9 cellular contexts compared by ENCODE assay signal in genomic region chr14:89365071-89365801, GRCh38. TPM values are rescaled to one million over a fixed set of nuclear protein-coding genes. Genes with fewer than 3 reads are reported as not detected.
DNase-seq lines count a peak whose midpoint lies in the region; ATAC-seq, FAIRE-seq and TF ChIP-seq lines count a peak whose summit lies in the region.
"Had no signal": no experiment of that assay in that cellular context is flagged by ENCODE, and none has a peak within 500 bp of the region (broad histone marks: within the 10 kb centered on the region; RNA-seq: fewer than 3 reads in every experiment).

No MANE protein-coding gene starts in this region.

- peak overlapping the region; percentile 60 for H3K27ac ChIP-seq in CD4-positive, alpha-beta memory T cell (ENCODE audit: low read depth, low read length)
- H3K27ac ChIP-seq in mammary epithelial cell (ENCODE audit: insufficient read depth, low read depth, low read length) (no peak overlapping the region), HepG2 (ENCODE audit: extremely low read length, insufficient read depth, low read length) (no peak overlapping the region)

- H3K27me3 Mint-ChIP-seq in CD4-positive, alpha-beta memory T cell = no peaks in the 10 kb centered on the region
- peaks cover 18 to 26% (median 23%) of the 10 kb centered on the region in 3 donors for H3K27me3 Mint-ChIP-seq in immature natural killer cell (ENCODE audit: low read depth in 3 of 3)

- peak overlapping the region; percentile 59 to 96 (median 86) for H3K27ac Mint-ChIP-seq in CD4-positive, alpha-beta memory T cell
- peak overlapping the region; percentile 86 to 95 (median 90) for H3K27ac Mint-ChIP-seq in immature natural killer cell

- CTCF ChIA-PET in CD4-positive, alpha-beta memory T cell (lab: Charles Lee; ENCODE audit: partially characterized antibody) = interaction anchor here (0.6 to 1.7 kb wide), 5 partner anchors 32 to 305 kb away, joined by 3 to 4 read pairs (median 4); no protein-coding TSS in a partner anchor
- CTCF ChIA-PET in mammary epithelial cell (lab: Charles Lee; ENCODE audit: low non-redundant PET) = no interaction called here
- CTCF ChIA-PET in HepG2 (lab: Yijun Ruan, JAX; ENCODE audit: low intra/inter-chr PET ratio, low total read pairs) = no interaction called here

- dilution Hi-C loops in mammary epithelial cell (cut with HindIII; ENCODE audit: low sequenced_read_pairs) = no loop called here

- H3K36me3 Mint-ChIP-seq in CD4-positive, alpha-beta memory T cell = peaks cover under 1 to 3% of the 10 kb centered on the region in 2 donors
- H3K36me3 Mint-ChIP-seq in immature natural killer cell = no peaks in the 10 kb centered on the region

- H2AFZ ChIP-seq in mammary epithelial cell (ENCODE audit: low read depth, low read length) (no peak overlapping the region), HepG2 (ENCODE audit: low read length) (no peak overlapping the region)

- POLR2A ChIA-PET in CD4-positive, alpha-beta memory T cell (lab: Charles Lee; ENCODE audit: partially characterized antibody) = interaction anchor here (0.8 to 1.9 kb wide), 6 partner anchors 8 to 356 kb away, joined by 3 to 8 read pairs (median 4); no protein-coding TSS in a partner anchor
- POLR2A ChIA-PET in HepG2 (lab: Yijun Ruan, JAX) = interaction anchor here (1.1 kb wide), 1 partner anchor 14 kb away, joined by 3 read pairs; no protein-coding TSS in a partner anchor

- BruUV-seq in mammary epithelial cell (replicated peaks; lab: Mats Ljungman, UMichigan) = no TSS peak
- BruUV-seq in HepG2 (replicated peaks; lab: Mats Ljungman, UMichigan) = no TSS peak

- H3K79me2 ChIP-seq in mammary epithelial cell (ENCODE audit: insufficient read depth, low read length) (no peaks in the 10 kb centered on the region), HepG2 (ENCODE audit: insufficient read depth, low read length) (peaks cover 62% of the 10 kb centered on the region)

- no peak for FAIRE-seq in HepG2 (lab: Jason Lieb, UNC)
- FAIRE-seq: endometrium had no signal

- no peak for TF ChIP-seq EP300 in HepG2 (IDR thresholded peaks at IDR 0.05; ENCODE audit: low read depth in 2 of 2, low read length in 2 of 2)
- no peak for TF ChIP-seq EP300 in HepG2 (CRISPR knock-in tag; IDR thresholded peaks at IDR 0.05; ENCODE audit: borderline replicate concordance)

- no peaks in the 10 kb centered on the region for H3K9me3 Mint-ChIP-seq in CD4-positive, alpha-beta memory T cell
- peaks cover 0 to 8% (median 5%) of the 10 kb centered on the region in 6 donors for H3K9me3 Mint-ChIP-seq in immature natural killer cell

- peak; percentile 54 to 84 (median 57) for DNase-seq in CD4-positive, alpha-beta memory T cell
- DNase-seq in KG1 (lab: John Stamatoyannopoulos, UW) = peak; percentile 55
- peak; percentile 54 for DNase-seq in activated CD8-positive, alpha-beta memory T cell treated with anti-CD3 and anti-CD28 coated beads, Interleukin-2, amount 50 U/mL, for 4 hours
- DNase-seq in immature natural killer cell = peak; percentile 63 to 66 (median 65)
- peak; percentile 17 to 34 for DNase-seq in stimulated activated CD8-positive, alpha-beta memory T cell treated with anti-CD3 and anti-CD28 coated beads, Interleukin-4, amount 100 ng/mL, for 4 hours (ENCODE audit: low read depth in 2 of 2, low spot score in 1 of 2)
- DNase-seq in mammary epithelial cell = no peak
- DNase-seq in HepG2 (ENCODE audit: low spot score) = no peak

- no peaks in the 10 kb centered on the region for H3K27me3 ChIP-seq in CD4-positive, alpha-beta memory T cell (ENCODE audit: insufficient read depth, low read length)
- H3K27me3 ChIP-seq in mammary epithelial cell (ENCODE audit: insufficient read depth, low read length) = no peaks in the 10 kb centered on the region
- no peaks in the 10 kb centered on the region for H3K27me3 ChIP-seq in HepG2 (ENCODE audit: control insufficient read depth in 1 of 2, insufficient read depth in 2 of 2, low read length in 2 of 2)

- H3K9me3 ChIP-seq in CD4-positive, alpha-beta memory T cell (ENCODE audit: control insufficient read depth in 1 of 2, low read length in 2 of 2) = no peaks in the 10 kb centered on the region
- H3K9me3 ChIP-seq in mammary epithelial cell (replicated peaks; ENCODE audit: insufficient read depth, low read length) (no peaks in the 10 kb centered on the region), HepG2 (ENCODE audit: low read length) (no peaks in the 10 kb centered on the region)

- no peak for TF ChIP-seq POLR2A in HepG2 (IDR thresholded peaks at IDR 0.05; ENCODE audit: insufficient read depth in 1 of 2, low read depth in 2 of 2, low read length in 2 of 2)

- H3K4me3 Mint-ChIP-seq in CD4-positive, alpha-beta memory T cell = peak overlapping the region; percentile 74 to 88 (median 82)
- peak overlapping the region; percentile 77 to 92 (median 84) for H3K4me3 Mint-ChIP-seq in immature natural killer cell

- H3K9ac ChIP-seq in mammary epithelial cell (ENCODE audit: insufficient read depth, low read length) (no peak overlapping the region), HepG2 (ENCODE audit: insufficient read depth, low read depth, low read length) (no peak overlapping the region)

- H3K36me3 ChIP-seq in CD4-positive, alpha-beta memory T cell (ENCODE audit: insufficient read depth, low read length) = no peaks in the 10 kb centered on the region
- H3K36me3 ChIP-seq in mammary epithelial cell (ENCODE audit: insufficient read depth, low read length) (no peaks in the 10 kb centered on the region), HepG2 (replicated peaks in 1 of 2; ENCODE audit: control insufficient read depth in 1 of 2, insufficient read depth in 2 of 2, low read length in 2 of 2) (peaks cover 3 to 4% of the 10 kb centered on the region in 2 experiments; a peak in 3 of 5 replicates)

- in situ Hi-C loops in mammary epithelial cell (cut with MboI; ENCODE audit: low sequenced_read_pairs in 2 of 2) = no loop called here
- in situ Hi-C loops in HepG2 (cut with HindIII; ENCODE audit: extremely low pct_ligation_motif_present, low pct_unique_long_range_greater_than_20kb) = no loop called here

- no peak for TF ChIP-seq RAD21 in HepG2 (CRISPR knock-in tag; IDR thresholded peaks at IDR 0.05)

- ATAC-seq in GM21447 (IDR thresholded peaks at IDR 0.05; ENCODE audit: unreplicated experiment) (peak; percentile 97), HepG2 (no peak)

- TF ChIP-seq CTCF in mammary epithelial cell (conservative IDR thresholded peaks at IDR 0.05 in 1 of 2, IDR thresholded peaks at IDR 0.05 in 1 of 2; ENCODE audit: extremely low read depth in 1 of 2, insufficient read depth in 1 of 2, low read depth in 1 of 2, low read length in 2 of 2) (no peak), HepG2 (CRISPR knock-in tag; IDR thresholded peaks at IDR 0.05) (no peak)

- H3K4me1 ChIP-seq in CD4-positive, alpha-beta memory T cell (ENCODE audit: insufficient read depth, low read length) = peaks cover 44% of the 10 kb centered on the region
- no peaks in the 10 kb centered on the region for H3K4me1 ChIP-seq in mammary epithelial cell (ENCODE audit: insufficient read depth, low read length)
- H3K4me1 ChIP-seq in HepG2 (ENCODE audit: insufficient read depth, low read length) = peaks cover 67% of the 10 kb centered on the region

- 91% methylated on average over 13 of the region's 13 CpGs for WGBS in mammary epithelial cell (ENCODE audit: low coverage, missing lambda C conversion rate)
- 90% methylated on average over 13 of the region's 13 CpGs for WGBS in HepG2 (ENCODE audit: low lambda C conversion rate)

- no peaks in the 10 kb centered on the region for H4K20me1 ChIP-seq in mammary epithelial cell (ENCODE audit: insufficient read depth, low read length)
- no peaks in the 10 kb centered on the region for H4K20me1 ChIP-seq in HepG2 (ENCODE audit: insufficient read depth, low read length)

- intact Hi-C loops in CD4-positive, alpha-beta memory T cell (cut with micrococcal nuclease) = loop anchor here (5.0 kb wide), 1 partner anchor 52 kb away; the partner anchor contains the start of gene FOXN3
- intact Hi-C loops in mammary epithelial cell (cut with micrococcal nuclease) (no loop called here), HepG2 (cut with micrococcal nuclease; ENCODE audit: unreplicated experiment) (loop anchor here (5.0 kb wide), 1 partner anchor 52 kb away; the partner anchor contains the start of gene FOXN3)

- H3K4me3 ChIP-seq in CD4-positive, alpha-beta memory T cell (ENCODE audit: low read length in 2 of 2) = peak overlapping the region; percentile 31 to 38
- H3K4me3 ChIP-seq in mammary epithelial cell (replicated peaks in 1 of 3; ENCODE audit: insufficient read depth in 1 of 3, low read depth in 2 of 3, low read length in 3 of 3) (no peak overlapping the region), HepG2 (replicated peaks in 1 of 3; ENCODE audit: insufficient read depth in 1 of 3, low read depth in 2 of 3, low read length in 3 of 3) (no peak overlapping the region)

- H3K4me2 ChIP-seq in mammary epithelial cell (ENCODE audit: insufficient read depth, low read depth, low read length) = no peak overlapping the region
- H3K4me2 ChIP-seq in HepG2 (ENCODE audit: low read depth, low read length) = no peak overlapping the region

- H3K4me1 Mint-ChIP-seq in CD4-positive, alpha-beta memory T cell = peaks cover 34 to 65% (median 50%) of the 10 kb centered on the region in 4 donors
- H3K4me1 Mint-ChIP-seq in immature natural killer cell = peaks cover 66 to 69% of the 10 kb centered on the region in 2 donors

RNA-seq across cellular contexts. Expression of gene FOXN3, which starts 51.8 kb away (rescaled TPM):
- 100 to 1,000 TPM; 109 to 111 TPM for total RNA-seq in CD4-positive, alpha-beta memory T cell
- polyA plus RNA-seq in CD4-positive, alpha-beta memory T cell = 100 to 1,000 TPM in 1 of 2 donors, 10 to 100 TPM in 1; 92.6 to 103 TPM
- polyA plus RNA-seq in immature natural killer cell (100 to 1,000 TPM in 2 of 3 donors, 10 to 100 TPM in 1; 88.6 to 150 (median 102) TPM), mammary epithelial cell (4.0 TPM), HepG2 (2011; rRNA removed) (64.7 and 70.2 TPM in 2 replicates)
- total RNA-seq in mammary epithelial cell (10 to 100 TPM in 1 of 2 donors, 1 to 10 TPM in 1; 4.6 to 17.0 TPM), HepG2 (2016; rRNA removed; fragmentation: Illumina TruSeq; extraction: Trizol) (32.4 and 42.4 TPM in 2 replicates)
- polyA minus RNA-seq in mammary epithelial cell = 18.6 TPM
- 21.8 and 24.1 TPM in 2 replicates for total RNA-seq in HepG2 (2016; cell fraction: cytosol; rRNA removed; fragmentation: Illumina TruSeq; extraction: Trizol; ENCODE audit: low read depth)
- total RNA-seq in HepG2 (2016; cell fraction: insoluble cytoplasmic fraction; rRNA removed; fragmentation: Illumina TruSeq; extraction: Trizol) = 31.8 and 34.4 TPM in 2 replicates
- 34.0 and 40.7 TPM in 2 replicates for total RNA-seq in HepG2 (2016; cell fraction: membrane; rRNA removed; fragmentation: Illumina TruSeq; extraction: Trizol)
- 56.5 and 60.0 TPM in 2 replicates for total RNA-seq in HepG2 (2016; cell fraction: nucleus; rRNA removed; fragmentation: Illumina TruSeq; extraction: Trizol)
- 47.5 and 57.5 TPM in 2 replicates for polyA plus RNA-seq in HepG2 (2011; cell fraction: cytosol; rRNA removed)
- 59.1 and 68.8 TPM in 2 replicates for polyA plus RNA-seq in HepG2 (2011; cell fraction: nucleus; rRNA removed)
- 75.4 and 83.5 TPM in 2 replicates for polyA plus RNA-seq in HepG2 (2012)
- 12.3 and 14.4 TPM in 2 replicates for polyA plus RNA-seq in HepG2 (2016; cell fraction: cytosol; fragmentation: Illumina TruSeq; extraction: Trizol; ENCODE audit: low read depth)
- 34.1 and 37.2 TPM in 2 replicates for polyA plus RNA-seq in HepG2 (2016; cell fraction: insoluble cytoplasmic fraction; fragmentation: Illumina TruSeq; extraction: Trizol; ENCODE audit: low read depth)
- 22.0 and 25.1 TPM in 2 replicates for polyA plus RNA-seq in HepG2 (2016; cell fraction: membrane; fragmentation: Illumina TruSeq; extraction: Trizol; ENCODE audit: low read depth)
- polyA plus RNA-seq in HepG2 (2016; cell fraction: nucleus; fragmentation: Illumina TruSeq; extraction: Trizol; ENCODE audit: insufficient read depth, low read depth) = 26.9 and 29.4 TPM in 2 replicates
- 33.5 and 214 TPM in 2 replicates for polyA minus RNA-seq in HepG2 (2011; rRNA and poly(A)+ RNA removed; ENCODE audit: low replicate concordance)
- 84.8 and 100 TPM in 2 replicates for polyA minus RNA-seq in HepG2 (2011; cell fraction: cytosol; rRNA and poly(A)+ RNA removed)
- 187 and 226 TPM in 2 replicates for polyA minus RNA-seq in HepG2 (2011; cell fraction: nucleus; rRNA and poly(A)+ RNA removed)

Comparison
In these comparisons a context has a peak if more than half of its experiments do, and no peak if none do; other contexts are left out.
1. DNase-seq: peak in CD4-positive, alpha-beta memory T cell (5 of 5), KG1 (single experiment), activated CD8-positive, alpha-beta memory T cell treated with anti-CD3 and anti-CD28 coated beads, Interleukin-2, amount 50 U/mL, for 4 hours (single experiment), immature natural killer cell (3 of 3) and stimulated activated CD8-positive, alpha-beta memory T cell treated with anti-CD3 and anti-CD28 coated beads, Interleukin-4, amount 100 ng/mL, for 4 hours (2 of 2); none in mammary epithelial cell (single experiment) and HepG2 (single experiment).
2. H3K4me3 ChIP-seq: peak in CD4-positive, alpha-beta memory T cell (2 of 2); none in mammary epithelial cell (0 of 3) and HepG2 (0 of 3).